Comparison of ENCODE assay signal across 13 cellular contexts in genomic region chr12:89821901-89822300, GRCh38.
A peak's percentile ranks its signal among the peaks of the same experiment; 100 is the strongest.
DNase-seq lines count a peak whose midpoint lies in the region; ATAC-seq, FAIRE-seq and TF ChIP-seq lines count a peak whose summit lies in the region.
"Had no signal": no experiment of that assay in that cellular context is flagged by ENCODE, and none has a peak within 500 bp of the region (broad histone marks: within the 10 kb centered on the region; RNA-seq: fewer than 3 reads in every experiment).

No MANE protein-coding gene starts in this region.

- no TSS peak for BruUV-seq in Panc1 (replicated peaks; lab: Mats Ljungman, UMichigan)

- DNase-seq in GM12891 (ENCODE audit: insufficient read length, low spot score) (no peak), Panc1 (ENCODE audit: low read depth, low spot score) (no peak), NCI-H146 (lab: John Stamatoyannopoulos, UW) (no peak), HEK293T (ENCODE audit: extremely low spot score) (no peak), Right ventricle myocardium superior (no peak)
- no peak for DNase-seq in stimulated activated CD4-positive, alpha-beta T cell treated with anti-CD3 and anti-CD28 coated beads, Interleukin-1b, Interleukin-23, amount 100 ng/mL, for 48 hours
- DNase-seq: immature natural killer cell, NCI-H1105 treated with DMSO at 0.1 percent for 48 hours, NCI-H526 treated with DMSO at 0.1 percent for 48 hours, retina, tibial artery had no signal

- FAIRE-seq in GM12891 (lab: Jason Lieb, UNC), result peak; percentile 60

- POLR2A ChIA-PET in Panc1 (lab: Charles Lee) (no interaction called here), HEK293T (lab: Yijun Ruan, JAX) (no interaction called here)

- no peaks in the 10 kb centered on the region for H3K36me3 ChIP-seq in Panc1 (ENCODE audit: control insufficient read depth, insufficient read depth, low read length)
- H3K36me3 ChIP-seq: tibial artery had no signal

- no peak for TF ChIP-seq CTCF in Panc1 (IDR thresholded peaks at IDR 0.05)

- TF ChIP-seq POLR2A in GM12891 (IDR thresholded peaks at IDR 0.05; ENCODE audit: low read depth, low read length), result no peak

- peak overlapping the region; percentile 7; the same call in 1 of the 2 replicates for H3K27ac ChIP-seq in Panc1 (ENCODE audit: low read length)
- H3K27ac ChIP-seq: tibial artery had no signal

- intact Hi-C loops in Panc1 (cut with micrococcal nuclease; ENCODE audit: unreplicated experiment), result no loop called here
- intact Hi-C loops in Right ventricle myocardium superior (cut with DNase I), result no loop called here

- CTCF ChIA-PET in Panc1 (lab: Charles Lee) (no interaction called here), HEK293T (lab: Yijun Ruan, JAX) (no interaction called here)

- H3K4me1 ChIP-seq in Panc1 (ENCODE audit: control insufficient read depth, insufficient read depth, low read length), result peaks cover 10% of the 10 kb centered on the region
- H3K4me1 ChIP-seq: tibial artery had no signal

- ATAC-seq in GM19467 (IDR thresholded peaks at IDR 0.05; ENCODE audit: unreplicated experiment) (peak; percentile 66), HG02884 (IDR thresholded peaks at IDR 0.05; ENCODE audit: unreplicated experiment) (peak; percentile 64), Panc1 (no peak), Right ventricle myocardium superior (ENCODE audit: poor library complexity) (no peak)

- no peak overlapping the region for H3K4me3 ChIP-seq in Panc1 (ENCODE audit: low read depth in 2 of 2, low read length in 2 of 2)
- H3K4me3 ChIP-seq: tibial artery had no signal

- H3K9me3 ChIP-seq in Panc1 (ENCODE audit: control insufficient read depth, insufficient read depth, low read depth, low read length), result no peaks in the 10 kb centered on the region
- H3K9me3 ChIP-seq: tibial artery had no signal

- H3K27me3 ChIP-seq in Panc1 (ENCODE audit: control insufficient read depth, insufficient read depth, low read length), result no peaks in the 10 kb centered on the region
- H3K27me3 ChIP-seq: tibial artery had no signal

- in situ Hi-C loops in Panc1 (cut with HindIII; ENCODE audit: low pct_unique_long_range_greater_than_20kb, low sequenced_read_pairs), result no loop called here

TF ChIP-seq in GM12891, 5 proteins besides CTCF, POLR2A, EP300 and RAD21:
- no peak for TF ChIP-seq POU2F2 (IDR thresholded peaks at IDR 0.05; ENCODE audit: low read depth, low read length)
- TF ChIP-seq POLR2AphosphoS5 (IDR thresholded peaks at IDR 0.05; ENCODE audit: low read depth, low read length), result no peak
- no peak for TF ChIP-seq PAX5 (IDR thresholded peaks at IDR 0.05; ENCODE audit: insufficient read depth, low read length, severe bottlenecking)

TF ChIP-seq in HEK293T, 16 proteins besides CTCF, POLR2A, EP300 and RAD21:
- TF ChIP-seq TARDBP (IDR thresholded peaks at IDR 0.05), result no peak
- TF ChIP-seq SUZ12 (IDR thresholded peaks at IDR 0.05), result no peak
- TF ChIP-seq L3MBTL2 (conservative IDR thresholded peaks at IDR 0.05), result no peak
- no peak for TF ChIP-seq BHLHE40 (IDR thresholded peaks at IDR 0.05; ENCODE audit: borderline replicate concordance)
- TF ChIP-seq NFRKB (IDR thresholded peaks at IDR 0.05), result no peak
- no peak for TF ChIP-seq CTBP1 (IDR thresholded peaks at IDR 0.05; ENCODE audit: borderline replicate concordance)
- TF ChIP-seq LEF1 (IDR thresholded peaks at IDR 0.05; ENCODE audit: borderline replicate concordance), result no peak
- no peak for TF ChIP-seq HDGF (IDR thresholded peaks at IDR 0.05; ENCODE audit: borderline replicate concordance)

Comparison
In these comparisons a context has a peak if more than half of its experiments do, and no peak if none do; other contexts are left out.
1. ATAC-seq: peak in GM19467 (single experiment) and HG02884 (single experiment); none in Panc1 (single experiment) and Right ventricle myocardium superior (single experiment).